In genomic region chr12:66032739-66033138, GRCh38 we compare ENCODE assay signal across 3 cellular contexts.
TF ChIP-seq lines count a peak whose summit lies in the region.

No MANE protein-coding gene starts in this region.

TF ChIP-seq in SK-N-SH, 30 proteins besides CTCF, POLR2A, EP300 and RAD21 (continued from another document):
- TF ChIP-seq TCF12 (IDR thresholded peaks at IDR 0.05) (peak; percentile 11; the same call in 1 of the 2 replicates), FOXJ3 (CRISPR knock-in tag; IDR thresholded peaks at IDR 0.05) (no peak), TAF1 (IDR thresholded peaks at IDR 0.05; ENCODE audit: borderline replicate concordance, low read depth, low read length) (no peak), ELF1 (IDR thresholded peaks at IDR 0.05) (no peak), SMC3 (IDR thresholded peaks at IDR 0.05; ENCODE audit: low read depth, low read length) (no peak), GATA2 (CRISPR knock-in tag; IDR thresholded peaks at IDR 0.05) (no peak), FOXM1 (IDR thresholded peaks at IDR 0.05; ENCODE audit: low read depth) (no peak)
- TF ChIP-seq, protein P1, sequence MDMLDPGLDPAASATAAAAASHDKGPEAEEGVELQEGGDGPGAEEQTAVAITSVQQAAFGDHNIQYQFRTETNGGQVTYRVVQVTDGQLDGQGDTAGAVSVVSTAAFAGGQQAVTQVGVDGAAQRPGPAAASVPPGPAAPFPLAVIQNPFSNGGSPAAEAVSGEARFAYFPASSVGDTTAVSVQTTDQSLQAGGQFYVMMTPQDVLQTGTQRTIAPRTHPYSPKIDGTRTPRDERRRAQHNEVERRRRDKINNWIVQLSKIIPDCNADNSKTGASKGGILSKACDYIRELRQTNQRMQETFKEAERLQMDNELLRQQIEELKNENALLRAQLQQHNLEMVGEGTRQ (IDR thresholded peaks at IDR 0.05; ENCODE audit: borderline replicate concordance, low read depth, low read length): no peak
- TF ChIP-seq, protein P2, sequence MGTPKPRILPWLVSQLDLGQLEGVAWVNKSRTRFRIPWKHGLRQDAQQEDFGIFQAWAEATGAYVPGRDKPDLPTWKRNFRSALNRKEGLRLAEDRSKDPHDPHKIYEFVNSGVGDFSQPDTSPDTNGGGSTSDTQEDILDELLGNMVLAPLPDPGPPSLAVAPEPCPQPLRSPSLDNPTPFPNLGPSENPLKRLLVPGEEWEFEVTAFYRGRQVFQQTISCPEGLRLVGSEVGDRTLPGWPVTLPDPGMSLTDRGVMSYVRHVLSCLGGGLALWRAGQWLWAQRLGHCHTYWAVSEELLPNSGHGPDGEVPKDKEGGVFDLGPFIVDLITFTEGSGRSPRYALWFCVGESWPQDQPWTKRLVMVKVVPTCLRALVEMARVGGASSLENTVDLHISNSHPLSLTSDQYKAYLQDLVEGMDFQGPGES (IDR thresholded peaks at IDR 0.05; ENCODE audit: low read depth, low read length): no peak
- TF ChIP-seq, protein P3, sequence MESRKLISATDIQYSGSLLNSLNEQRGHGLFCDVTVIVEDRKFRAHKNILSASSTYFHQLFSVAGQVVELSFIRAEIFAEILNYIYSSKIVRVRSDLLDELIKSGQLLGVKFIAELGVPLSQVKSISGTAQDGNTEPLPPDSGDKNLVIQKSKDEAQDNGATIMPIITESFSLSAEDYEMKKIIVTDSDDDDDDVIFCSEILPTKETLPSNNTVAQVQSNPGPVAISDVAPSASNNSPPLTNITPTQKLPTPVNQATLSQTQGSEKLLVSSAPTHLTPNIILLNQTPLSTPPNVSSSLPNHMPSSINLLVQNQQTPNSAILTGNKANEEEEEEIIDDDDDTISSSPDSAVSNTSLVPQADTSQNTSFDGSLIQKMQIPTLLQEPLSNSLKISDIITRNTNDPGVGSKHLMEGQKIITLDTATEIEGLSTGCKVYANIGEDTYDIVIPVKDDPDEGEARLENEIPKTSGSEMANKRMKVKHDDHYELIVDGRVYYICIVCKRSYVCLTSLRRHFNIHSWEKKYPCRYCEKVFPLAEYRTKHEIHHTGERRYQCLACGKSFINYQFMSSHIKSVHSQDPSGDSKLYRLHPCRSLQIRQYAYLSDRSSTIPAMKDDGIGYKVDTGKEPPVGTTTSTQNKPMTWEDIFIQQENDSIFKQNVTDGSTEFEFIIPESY (IDR thresholded peaks at IDR 0.05; ENCODE audit: borderline replicate concordance, low read depth): no peak

TF ChIP-seq in SK-N-SH treated with all-trans-retinoic acid at 6 μM for 48 hours, 23 proteins besides CTCF, POLR2A, EP300 and RAD21 (continued from another document):
- TF ChIP-seq CSRNP3 (CRISPR knock-in tag; IDR thresholded peaks at IDR 0.05): no peak
- TF ChIP-seq TOX (CRISPR knock-in tag; IDR thresholded peaks at IDR 0.05; ENCODE audit: borderline replicate concordance): no peak
- TF ChIP-seq, protein P4, sequence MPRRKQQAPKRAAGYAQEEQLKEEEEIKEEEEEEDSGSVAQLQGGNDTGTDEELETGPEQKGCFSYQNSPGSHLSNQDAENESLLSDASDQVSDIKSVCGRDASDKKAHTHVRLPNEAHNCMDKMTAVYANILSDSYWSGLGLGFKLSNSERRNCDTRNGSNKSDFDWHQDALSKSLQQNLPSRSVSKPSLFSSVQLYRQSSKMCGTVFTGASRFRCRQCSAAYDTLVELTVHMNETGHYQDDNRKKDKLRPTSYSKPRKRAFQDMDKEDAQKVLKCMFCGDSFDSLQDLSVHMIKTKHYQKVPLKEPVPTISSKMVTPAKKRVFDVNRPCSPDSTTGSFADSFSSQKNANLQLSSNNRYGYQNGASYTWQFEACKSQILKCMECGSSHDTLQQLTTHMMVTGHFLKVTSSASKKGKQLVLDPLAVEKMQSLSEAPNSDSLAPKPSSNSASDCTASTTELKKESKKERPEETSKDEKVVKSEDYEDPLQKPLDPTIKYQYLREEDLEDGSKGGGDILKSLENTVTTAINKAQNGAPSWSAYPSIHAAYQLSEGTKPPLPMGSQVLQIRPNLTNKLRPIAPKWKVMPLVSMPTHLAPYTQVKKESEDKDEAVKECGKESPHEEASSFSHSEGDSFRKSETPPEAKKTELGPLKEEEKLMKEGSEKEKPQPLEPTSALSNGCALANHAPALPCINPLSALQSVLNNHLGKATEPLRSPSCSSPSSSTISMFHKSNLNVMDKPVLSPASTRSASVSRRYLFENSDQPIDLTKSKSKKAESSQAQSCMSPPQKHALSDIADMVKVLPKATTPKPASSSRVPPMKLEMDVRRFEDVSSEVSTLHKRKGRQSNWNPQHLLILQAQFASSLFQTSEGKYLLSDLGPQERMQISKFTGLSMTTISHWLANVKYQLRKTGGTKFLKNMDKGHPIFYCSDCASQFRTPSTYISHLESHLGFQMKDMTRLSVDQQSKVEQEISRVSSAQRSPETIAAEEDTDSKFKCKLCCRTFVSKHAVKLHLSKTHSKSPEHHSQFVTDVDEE (CRISPR knock-in tag; IDR thresholded peaks at IDR 0.05): no peak
- TF ChIP-seq PATZ1 (CRISPR knock-in tag; IDR thresholded peaks at IDR 0.05; ENCODE audit: borderline replicate concordance): no peak
- no peak for TF ChIP-seq TCF4 (CRISPR knock-in tag; IDR thresholded peaks at IDR 0.05; ENCODE audit: borderline replicate concordance)

TF ChIP-seq in HepG2, 621 proteins besides CTCF, POLR2A, EP300 and RAD21 (continued from another document):
- TF ChIP-seq PATZ1 (CRISPR knock-in tag; IDR thresholded peaks at IDR 0.05): no peak
- TF ChIP-seq MXI1 (IDR thresholded peaks at IDR 0.05; ENCODE audit: borderline replicate concordance, low read depth, low read length): no peak
- TF ChIP-seq, protein P5, sequence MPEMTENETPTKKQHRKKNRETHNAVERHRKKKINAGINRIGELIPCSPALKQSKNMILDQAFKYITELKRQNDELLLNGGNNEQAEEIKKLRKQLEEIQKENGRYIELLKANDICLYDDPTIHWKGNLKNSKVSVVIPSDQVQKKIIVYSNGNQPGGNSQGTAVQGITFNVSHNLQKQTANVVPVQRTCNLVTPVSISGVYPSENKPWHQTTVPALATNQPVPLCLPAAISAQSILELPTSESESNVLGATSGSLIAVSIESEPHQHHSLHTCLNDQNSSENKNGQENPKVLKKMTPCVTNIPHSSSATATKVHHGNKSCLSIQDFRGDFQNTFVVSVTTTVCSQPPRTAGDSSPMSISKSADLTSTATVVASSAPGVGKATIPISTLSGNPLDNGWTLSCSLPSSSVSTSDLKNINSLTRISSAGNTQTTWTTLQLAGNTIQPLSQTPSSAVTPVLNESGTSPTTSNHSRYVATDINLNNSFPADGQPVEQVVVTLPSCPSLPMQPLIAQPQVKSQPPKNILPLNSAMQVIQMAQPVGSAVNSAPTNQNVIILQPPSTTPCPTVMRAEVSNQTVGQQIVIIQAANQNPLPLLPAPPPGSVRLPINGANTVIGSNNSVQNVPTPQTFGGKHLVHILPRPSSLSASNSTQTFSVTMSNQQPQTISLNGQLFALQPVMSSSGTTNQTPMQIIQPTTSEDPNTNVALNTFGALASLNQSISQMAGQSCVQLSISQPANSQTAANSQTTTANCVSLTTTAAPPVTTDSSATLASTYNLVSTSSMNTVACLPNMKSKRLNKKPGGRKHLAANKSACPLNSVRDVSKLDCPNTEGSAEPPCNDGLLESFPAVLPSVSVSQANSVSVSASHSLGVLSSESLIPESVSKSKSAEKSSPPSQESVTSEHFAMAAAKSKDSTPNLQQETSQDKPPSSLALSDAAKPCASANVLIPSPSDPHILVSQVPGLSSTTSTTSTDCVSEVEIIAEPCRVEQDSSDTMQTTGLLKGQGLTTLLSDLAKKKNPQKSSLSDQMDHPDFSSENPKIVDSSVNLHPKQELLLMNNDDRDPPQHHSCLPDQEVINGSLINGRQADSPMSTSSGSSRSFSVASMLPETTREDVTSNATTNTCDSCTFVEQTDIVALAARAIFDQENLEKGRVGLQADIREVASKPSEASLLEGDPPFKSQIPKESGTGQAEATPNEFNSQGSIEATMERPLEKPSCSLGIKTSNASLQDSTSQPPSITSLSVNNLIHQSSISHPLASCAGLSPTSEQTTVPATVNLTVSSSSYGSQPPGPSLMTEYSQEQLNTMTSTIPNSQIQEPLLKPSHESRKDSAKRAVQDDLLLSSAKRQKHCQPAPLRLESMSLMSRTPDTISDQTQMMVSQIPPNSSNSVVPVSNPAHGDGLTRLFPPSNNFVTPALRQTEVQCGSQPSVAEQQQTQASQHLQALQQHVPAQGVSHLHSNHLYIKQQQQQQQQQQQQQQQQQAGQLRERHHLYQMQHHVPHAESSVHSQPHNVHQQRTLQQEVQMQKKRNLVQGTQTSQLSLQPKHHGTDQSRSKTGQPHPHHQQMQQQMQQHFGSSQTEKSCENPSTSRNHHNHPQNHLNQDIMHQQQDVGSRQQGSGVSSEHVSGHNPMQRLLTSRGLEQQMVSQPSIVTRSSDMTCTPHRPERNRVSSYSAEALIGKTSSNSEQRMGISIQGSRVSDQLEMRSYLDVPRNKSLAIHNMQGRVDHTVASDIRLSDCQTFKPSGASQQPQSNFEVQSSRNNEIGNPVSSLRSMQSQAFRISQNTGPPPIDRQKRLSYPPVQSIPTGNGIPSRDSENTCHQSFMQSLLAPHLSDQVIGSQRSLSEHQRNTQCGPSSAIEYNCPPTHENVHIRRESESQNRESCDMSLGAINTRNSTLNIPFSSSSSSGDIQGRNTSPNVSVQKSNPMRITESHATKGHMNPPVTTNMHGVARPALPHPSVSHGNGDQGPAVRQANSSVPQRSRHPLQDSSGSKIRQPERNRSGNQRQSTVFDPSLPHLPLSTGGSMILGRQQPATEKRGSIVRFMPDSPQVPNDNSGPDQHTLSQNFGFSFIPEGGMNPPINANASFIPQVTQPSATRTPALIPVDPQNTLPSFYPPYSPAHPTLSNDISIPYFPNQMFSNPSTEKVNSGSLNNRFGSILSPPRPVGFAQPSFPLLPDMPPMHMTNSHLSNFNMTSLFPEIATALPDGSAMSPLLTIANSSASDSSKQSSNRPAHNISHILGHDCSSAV (CRISPR knock-in tag; IDR thresholded peaks at IDR 0.05; ENCODE audit: borderline replicate concordance): no peak
- no peak for TF ChIP-seq ZFP36L1 (CRISPR knock-in tag; IDR thresholded peaks at IDR 0.05)
- TF ChIP-seq, protein P6, sequence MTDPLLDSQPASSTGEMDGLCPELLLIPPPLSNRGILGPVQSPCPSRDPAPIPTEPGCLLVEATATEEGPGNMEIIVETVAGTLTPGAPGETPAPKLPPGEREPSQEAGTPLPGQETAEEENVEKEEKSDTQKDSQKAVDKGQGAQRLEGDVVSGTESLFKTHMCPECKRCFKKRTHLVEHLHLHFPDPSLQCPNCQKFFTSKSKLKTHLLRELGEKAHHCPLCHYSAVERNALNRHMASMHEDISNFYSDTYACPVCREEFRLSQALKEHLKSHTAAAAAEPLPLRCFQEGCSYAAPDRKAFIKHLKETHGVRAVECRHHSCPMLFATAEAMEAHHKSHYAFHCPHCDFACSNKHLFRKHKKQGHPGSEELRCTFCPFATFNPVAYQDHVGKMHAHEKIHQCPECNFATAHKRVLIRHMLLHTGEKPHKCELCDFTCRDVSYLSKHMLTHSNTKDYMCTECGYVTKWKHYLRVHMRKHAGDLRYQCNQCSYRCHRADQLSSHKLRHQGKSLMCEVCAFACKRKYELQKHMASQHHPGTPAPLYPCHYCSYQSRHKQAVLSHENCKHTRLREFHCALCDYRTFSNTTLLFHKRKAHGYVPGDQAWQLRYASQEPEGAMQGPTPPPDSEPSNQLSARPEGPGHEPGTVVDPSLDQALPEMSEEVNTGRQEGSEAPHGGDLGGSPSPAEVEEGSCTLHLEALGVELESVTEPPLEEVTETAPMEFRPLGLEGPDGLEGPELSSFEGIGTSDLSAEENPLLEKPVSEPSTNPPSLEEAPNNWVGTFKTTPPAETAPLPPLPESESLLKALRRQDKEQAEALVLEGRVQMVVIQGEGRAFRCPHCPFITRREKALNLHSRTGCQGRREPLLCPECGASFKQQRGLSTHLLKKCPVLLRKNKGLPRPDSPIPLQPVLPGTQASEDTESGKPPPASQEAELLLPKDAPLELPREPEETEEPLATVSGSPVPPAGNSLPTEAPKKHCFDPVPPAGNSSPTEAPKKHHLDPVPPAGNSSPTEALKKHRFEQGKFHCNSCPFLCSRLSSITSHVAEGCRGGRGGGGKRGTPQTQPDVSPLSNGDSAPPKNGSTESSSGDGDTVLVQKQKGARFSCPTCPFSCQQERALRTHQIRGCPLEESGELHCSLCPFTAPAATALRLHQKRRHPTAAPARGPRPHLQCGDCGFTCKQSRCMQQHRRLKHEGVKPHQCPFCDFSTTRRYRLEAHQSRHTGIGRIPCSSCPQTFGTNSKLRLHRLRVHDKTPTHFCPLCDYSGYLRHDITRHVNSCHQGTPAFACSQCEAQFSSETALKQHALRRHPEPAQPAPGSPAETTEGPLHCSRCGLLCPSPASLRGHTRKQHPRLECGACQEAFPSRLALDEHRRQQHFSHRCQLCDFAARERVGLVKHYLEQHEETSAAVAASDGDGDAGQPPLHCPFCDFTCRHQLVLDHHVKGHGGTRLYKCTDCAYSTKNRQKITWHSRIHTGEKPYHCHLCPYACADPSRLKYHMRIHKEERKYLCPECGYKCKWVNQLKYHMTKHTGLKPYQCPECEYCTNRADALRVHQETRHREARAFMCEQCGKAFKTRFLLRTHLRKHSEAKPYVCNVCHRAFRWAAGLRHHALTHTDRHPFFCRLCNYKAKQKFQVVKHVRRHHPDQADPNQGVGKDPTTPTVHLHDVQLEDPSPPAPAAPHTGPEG (CRISPR knock-in tag; IDR thresholded peaks at IDR 0.05): no peak
- TF ChIP-seq ZNF605 (CRISPR knock-in tag; IDR thresholded peaks at IDR 0.05): no peak
- TF ChIP-seq, protein P7, sequence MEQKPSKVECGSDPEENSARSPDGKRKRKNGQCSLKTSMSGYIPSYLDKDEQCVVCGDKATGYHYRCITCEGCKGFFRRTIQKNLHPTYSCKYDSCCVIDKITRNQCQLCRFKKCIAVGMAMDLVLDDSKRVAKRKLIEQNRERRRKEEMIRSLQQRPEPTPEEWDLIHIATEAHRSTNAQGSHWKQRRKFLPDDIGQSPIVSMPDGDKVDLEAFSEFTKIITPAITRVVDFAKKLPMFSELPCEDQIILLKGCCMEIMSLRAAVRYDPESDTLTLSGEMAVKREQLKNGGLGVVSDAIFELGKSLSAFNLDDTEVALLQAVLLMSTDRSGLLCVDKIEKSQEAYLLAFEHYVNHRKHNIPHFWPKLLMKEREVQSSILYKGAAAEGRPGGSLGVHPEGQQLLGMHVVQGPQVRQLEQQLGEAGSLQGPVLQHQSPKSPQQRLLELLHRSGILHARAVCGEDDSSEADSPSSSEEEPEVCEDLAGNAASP (CRISPR knock-in tag; IDR thresholded peaks at IDR 0.05; ENCODE audit: borderline replicate concordance): no peak
